ENCODE assay signal across 14 cellular contexts in genomic region chr1:54884135-54884586, GRCh38. TPM values are rescaled to one million over a fixed set of nuclear protein-coding genes. Genes with fewer than 3 reads are reported as not detected.
DNase-seq lines count a peak whose midpoint lies in the region; ATAC-seq and TF ChIP-seq lines count a peak whose summit lies in the region.
"Had no signal": no experiment of that assay in that cellular context is flagged by ENCODE, and none has a peak within 500 bp of the region (broad histone marks: within the 10 kb centered on the region; RNA-seq: fewer than 3 reads in every experiment).

No MANE protein-coding gene starts in this region.

- peaks cover 41% of the 10 kb centered on the region; the same call in 1 of the 2 replicates for H3K36me3 ChIP-seq in Loucy (ENCODE audit: insufficient read depth, low read length)
- H3K36me3 ChIP-seq: thyroid gland had no signal

- no peaks in the 10 kb centered on the region for H3K27me3 ChIP-seq in CD4-positive, alpha-beta T cell (ENCODE audit: control insufficient read depth, insufficient read depth, low read length)
- no peaks in the 10 kb centered on the region for H3K27me3 ChIP-seq in Loucy (ENCODE audit: insufficient read depth, low read length, poor library complexity, severe bottlenecking)
- no peaks in the 10 kb centered on the region for H3K27me3 ChIP-seq in dorsolateral prefrontal cortex
- H3K27me3 ChIP-seq: thyroid gland had no signal

- H3K27ac Mint-ChIP-seq in CD4-positive, alpha-beta T cell = no peak overlapping the region
- no peak overlapping the region for H3K27ac Mint-ChIP-seq in natural killer cell
- H3K27ac Mint-ChIP-seq in stimulated activated memory B cell treated with anti-CD40 and anti-IgM and Interleukin-4, amounts not matched to agents 10 μg/mL and 1 μg/mL and 100 μg/mL, for 72 hours = no peak overlapping the region

- ATAC-seq in CD4-positive, alpha-beta T cell (ENCODE audit: poor library complexity) = no peak
- ATAC-seq in natural killer cell = no peak
- ATAC-seq in stimulated activated memory B cell treated with anti-CD40 and anti-IgM and Interleukin-4, amounts not matched to agents 10 μg/mL and 1 μg/mL and 100 μg/mL, for 72 hours = no peak
- no peak for ATAC-seq in HG03469 (IDR thresholded peaks at IDR 0.05; ENCODE audit: unreplicated experiment)
- ATAC-seq in HG02885 (IDR thresholded peaks at IDR 0.05; ENCODE audit: poor library complexity, unreplicated experiment) = no peak
- no peak for ATAC-seq in GM21737 (IDR thresholded peaks at IDR 0.05; ENCODE audit: unreplicated experiment)

- no peak overlapping the region for H2AFZ ChIP-seq in Loucy (ENCODE audit: low read length)

- POLR2A ChIA-PET in CD4-positive, alpha-beta T cell (lab: Charles Lee) = no interaction called here

- H3K36me3 Mint-ChIP-seq in CD4-positive, alpha-beta T cell (ENCODE audit: low read depth) = peaks cover 4% of the 10 kb centered on the region
- no peaks in the 10 kb centered on the region for H3K36me3 Mint-ChIP-seq in natural killer cell
- H3K36me3 Mint-ChIP-seq in stimulated activated memory B cell treated with anti-CD40 and anti-IgM and Interleukin-4, amounts not matched to agents 10 μg/mL and 1 μg/mL and 100 μg/mL, for 72 hours = peaks cover 48% of the 10 kb centered on the region

- DNase-seq in CD4-positive, alpha-beta T cell = no peak
- DNase-seq in dorsolateral prefrontal cortex (no peak), natural killer cell (no peak)
- DNase-seq: COR-L47; NCI-H187; SHP77 treated with DMSO at 0.1 percent for 48 hours; stimulated activated CD4-positive, alpha-beta T cell treated with anti-CD3 and anti-CD28 coated beads, Interleukin-1b, Interleukin-23, amount 100 ng/mL, for 48 hours; thyroid gland had no signal

- intact Hi-C loops in CD4-positive, alpha-beta T cell (cut with DNase I, micrococcal nuclease) = no loop called here
- intact Hi-C loops in dorsolateral prefrontal cortex (cut with DNase I) (no loop called here), natural killer cell (cut with micrococcal nuclease) (no loop called here)

- no peaks in the 10 kb centered on the region for H3F3A ChIP-seq in Loucy (ENCODE audit: low read depth)

- no peaks in the 10 kb centered on the region for H3K9me3 ChIP-seq in CD4-positive, alpha-beta T cell (ENCODE audit: control insufficient read depth, low read length)
- peaks cover 4% of the 10 kb centered on the region; the same call in 1 of the 2 replicates for H3K9me3 ChIP-seq in Loucy (ENCODE audit: insufficient read depth, low read depth, low read length)
- H3K9me3 ChIP-seq: thyroid gland had no signal

- peaks cover 26% of the 10 kb centered on the region for H3K4me1 Mint-ChIP-seq in CD4-positive, alpha-beta T cell (ENCODE audit: low read depth)
- peaks cover 51 to 69% of the 10 kb centered on the region in 2 donors for H3K4me1 Mint-ChIP-seq in natural killer cell
- H3K4me1 Mint-ChIP-seq in stimulated activated memory B cell treated with anti-CD40 and anti-IgM and Interleukin-4, amounts not matched to agents 10 μg/mL and 1 μg/mL and 100 μg/mL, for 72 hours = peaks cover 41% of the 10 kb centered on the region

- peak overlapping the region; percentile 50 for H3K4me3 Mint-ChIP-seq in CD4-positive, alpha-beta T cell
- peak overlapping the region; percentile 17 for H3K4me3 Mint-ChIP-seq in natural killer cell
- H3K4me3 Mint-ChIP-seq in stimulated activated memory B cell treated with anti-CD40 and anti-IgM and Interleukin-4, amounts not matched to agents 10 μg/mL and 1 μg/mL and 100 μg/mL, for 72 hours = no peak overlapping the region

- peaks cover 90% of the 10 kb centered on the region for H3K79me2 ChIP-seq in Loucy (ENCODE audit: insufficient read depth, low read length)

- peak overlapping the region; percentile 97 for H3K4me2 ChIP-seq in Loucy (ENCODE audit: low read depth, low read length, poor library complexity, severe bottlenecking)

- CTCF ChIA-PET in CD4-positive, alpha-beta T cell (lab: Charles Lee) = no interaction called here

- peak overlapping the region; percentile 99 for H3K4me3 ChIP-seq in Loucy (ENCODE audit: low read length, poor library complexity, severe bottlenecking)
- peak overlapping the region in 4 of 59 donors; percentile 0 to 91 (median 16) for H3K4me3 ChIP-seq in dorsolateral prefrontal cortex
- H3K4me3 ChIP-seq: HAP-1, thyroid gland had no signal

- no peaks in the 10 kb centered on the region for H3K9me2 ChIP-seq in Loucy (replicated peaks; ENCODE audit: low read depth, low read length)

- H3K9ac ChIP-seq in Loucy (ENCODE audit: low read depth, low read length, poor library complexity, severe bottlenecking) = peak overlapping the region; percentile 97

- H3K27ac ChIP-seq in CD4-positive, alpha-beta T cell (ENCODE audit: low read depth, low read length) = no peak overlapping the region
- peak overlapping the region in 30 of 59 donors; percentile 0 to 96 (median 48) for H3K27ac ChIP-seq in dorsolateral prefrontal cortex
- H3K27ac ChIP-seq: thyroid gland had no signal

- no peak for TF ChIP-seq CTCF in CD4-positive, alpha-beta T cell (IDR thresholded peaks at IDR 0.05)
- TF ChIP-seq CTCF in Loucy (conservative IDR thresholded peaks at IDR 0.05; ENCODE audit: low read length) (no peak), dorsolateral prefrontal cortex (IDR thresholded peaks at IDR 0.05 in 54 of 56, conservative IDR thresholded peaks at IDR 0.05 in 2 of 56; ENCODE audit: low read depth in 1 of 56, partially characterized antibody in 56 of 56) (no peak), natural killer cell (IDR thresholded peaks at IDR 0.05) (no peak)

- H3K27me3 Mint-ChIP-seq in CD4-positive, alpha-beta T cell = peaks cover 4% of the 10 kb centered on the region
- peaks cover 0 to 6% of the 10 kb centered on the region in 2 donors for H3K27me3 Mint-ChIP-seq in natural killer cell (ENCODE audit: low read depth in 2 of 2)
- no peaks in the 10 kb centered on the region for H3K27me3 Mint-ChIP-seq in stimulated activated memory B cell treated with anti-CD40 and anti-IgM and Interleukin-4, amounts not matched to agents 10 μg/mL and 1 μg/mL and 100 μg/mL, for 72 hours

- H4K20me1 ChIP-seq in Loucy (ENCODE audit: insufficient read depth, low read length, poor library complexity, severe bottlenecking) = peaks cover 72% of the 10 kb centered on the region

- H3K4me1 ChIP-seq in Loucy (ENCODE audit: insufficient read depth, low read length, poor library complexity, severe bottlenecking) = peaks cover 59% of the 10 kb centered on the region

- H3K9me3 Mint-ChIP-seq in CD4-positive, alpha-beta T cell = no peaks in the 10 kb centered on the region
- no peaks in the 10 kb centered on the region for H3K9me3 Mint-ChIP-seq in natural killer cell
- H3K9me3 Mint-ChIP-seq in stimulated activated memory B cell treated with anti-CD40 and anti-IgM and Interleukin-4, amounts not matched to agents 10 μg/mL and 1 μg/mL and 100 μg/mL, for 72 hours = no peaks in the 10 kb centered on the region

RNA-seq across cellular contexts. Expression of gene DHCR24, which starts 2.8 kb away (rescaled TPM):
- total RNA-seq in CD4-positive, alpha-beta T cell = under 1 TPM; 0.34 to 0.55 TPM
- total RNA-seq in dorsolateral prefrontal cortex = 100 to 1,000 TPM in 117 of 120 experiments, 10 to 100 TPM in 3; 81.5 to 336 (median 168) TPM
- 10 to 100 TPM in 2 of 3 donors, 1 to 10 TPM in 1; 8.7 to 17.2 (median 10.4) TPM for total RNA-seq in natural killer cell

Comparison
In these comparisons a context has a peak if more than half of its experiments do, and no peak if none do; other contexts are left out.
1. RNA of gene DHCR24, which starts 2.8 kb away (total RNA-seq): 81.5 to 336 TPM in dorsolateral prefrontal cortex and 8.7 to 17.2 TPM in natural killer cell; 0.34 to 0.55 TPM in CD4-positive, alpha-beta T cell; every median in the first group is over 4 times any median in the second.